Comparison of ENCODE assay signal across 7 cellular contexts in the genomic region with DNA sequence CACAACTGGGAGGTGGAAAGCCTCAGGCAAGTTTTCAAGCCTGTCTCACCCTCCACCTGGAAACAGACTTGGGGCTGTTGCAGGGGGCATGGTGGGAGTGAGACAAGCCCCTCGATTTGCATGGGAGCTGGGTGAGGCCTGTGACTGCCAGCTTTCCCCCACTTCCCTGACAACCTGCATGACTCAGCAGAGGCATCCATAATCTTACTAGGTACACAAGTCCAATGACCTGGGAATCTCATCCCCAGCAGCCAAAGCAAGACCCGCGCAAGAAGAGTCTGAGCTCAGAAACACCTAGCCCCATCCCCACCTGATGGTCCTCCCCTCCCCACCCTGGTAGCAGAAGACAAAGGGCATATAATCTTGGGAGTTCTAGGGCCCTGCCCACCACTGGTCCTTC.
A peak's percentile ranks its signal among the peaks of the same experiment; 100 is the strongest.
DNase-seq lines count a peak whose midpoint lies in the region; ATAC-seq, FAIRE-seq and TF ChIP-seq lines count a peak whose summit lies in the region.
"Not testable (repeated sequence)": the region's sequence is repeated elsewhere in the genome, so short reads cannot be mapped to it uniquely, and the experiment has no call there.

No MANE protein-coding gene starts in this region.

- not testable (repeated sequence) for H4K20me1 ChIP-seq in HepG2 (ENCODE audit: insufficient read depth, low read length)

- BruUV-seq in HepG2 (replicated peaks; lab: Mats Ljungman, UMichigan), result not testable (repeated sequence)

- H3K4me1 ChIP-seq in endodermal cell (ENCODE audit: control insufficient read depth, insufficient read depth, low read length); HepG2 (ENCODE audit: insufficient read depth, low read length); mucosa of descending colon (ENCODE audit: low read depth); transverse colon: not testable (repeated sequence)

- peaks cover 25% of the 10 kb centered on the region for H3K4me1 Mint-ChIP-seq in endodermal cell

- not testable (repeated sequence) for TF ChIP-seq EP300 in HepG2 (IDR thresholded peaks at IDR 0.05; ENCODE audit: low read depth in 2 of 2, low read length in 2 of 2); HepG2 (CRISPR knock-in tag; IDR thresholded peaks at IDR 0.05; ENCODE audit: borderline replicate concordance); transverse colon (IDR thresholded peaks at IDR 0.05; ENCODE audit: low read depth)

- CTCF ChIA-PET in HepG2 (lab: Yijun Ruan, JAX; ENCODE audit: low intra/inter-chr PET ratio, low total read pairs), result not testable (repeated sequence)

- not testable (repeated sequence) for H3K36me3 ChIP-seq in endodermal cell (ENCODE audit: control insufficient read depth, insufficient read depth, low read length); HepG2 (replicated peaks in 1 of 2; ENCODE audit: control insufficient read depth in 1 of 2, insufficient read depth in 2 of 2, low read length in 2 of 2); mucosa of descending colon (ENCODE audit: low read depth); transverse colon

- not testable (repeated sequence) for H2AFZ ChIP-seq in HepG2 (ENCODE audit: low read length)

- TF ChIP-seq POLR2A in HepG2 (IDR thresholded peaks at IDR 0.05; ENCODE audit: insufficient read depth in 1 of 2, low read depth in 2 of 2, low read length in 2 of 2); transverse colon (IDR thresholded peaks at IDR 0.05): not testable (repeated sequence)

- 83% methylated on average over 3 of the region's 3 CpGs; no CpG with 5 or more reads in 1 of the 2 experiments for WGBS in endodermal cell (ENCODE audit: insufficient coverage in 1 of 2, insufficient read length in 1 of 2), 2 experiments
- 0% methylated on average over 2 of the region's 3 CpGs for WGBS in HepG2 (ENCODE audit: low lambda C conversion rate)
- 87 to 100% methylated on average over 2 of the region's 3 CpGs for WGBS in transverse colon (ENCODE audit: low coverage in 1 of 2), 2 donors

- not testable (repeated sequence) for TF ChIP-seq CTCF in endodermal cell (conservative IDR thresholded peaks at IDR 0.05); HepG2 (CRISPR knock-in tag; IDR thresholded peaks at IDR 0.05); mucosa of descending colon (IDR thresholded peaks at IDR 0.05); transverse colon (IDR thresholded peaks at IDR 0.05)

- not testable (repeated sequence) for H3K27me3 Mint-ChIP-seq in endodermal cell (ENCODE audit: insufficient read depth)

- H3K4me3 Mint-ChIP-seq in endodermal cell, result peak overlapping the region; percentile 19

- H3K27ac Mint-ChIP-seq in endodermal cell, result peak overlapping the region; percentile 74

- in situ Hi-C loops in HepG2 (cut with HindIII; ENCODE audit: extremely low pct_ligation_motif_present, low pct_unique_long_range_greater_than_20kb); transverse colon (cut with MboI; ENCODE audit: low pct_ligation_motif_present in 1 of 4, low pct_unique_long_range_greater_than_20kb in 1 of 4, low sequenced_read_pairs in 3 of 4): not testable (repeated sequence)

- H3K9me3 ChIP-seq in endodermal cell (ENCODE audit: control insufficient read depth, low read length), result peaks cover 21% of the 10 kb centered on the region
- H3K9me3 ChIP-seq in HepG2 (ENCODE audit: low read length); mucosa of descending colon; transverse colon: not testable (repeated sequence)

- peak; percentile 10 for DNase-seq in DMS53 (lab: John Stamatoyannopoulos, UW)
- DNase-seq in NCI-H526 (lab: John Stamatoyannopoulos, UW), result peak; percentile 20 to 41
- DNase-seq in endodermal cell, result peak; percentile 47
- DNase-seq in islet precursor cell, result peak; percentile 48
- DNase-seq in HepG2 (ENCODE audit: low spot score), result not testable (repeated sequence)
- peak in 1 of 3 donors; percentile 7 for DNase-seq in mucosa of descending colon
- peak; percentile 11 for DNase-seq in transverse colon

- not testable (repeated sequence) for H3K4me2 ChIP-seq in HepG2 (ENCODE audit: low read depth, low read length)

- not testable (repeated sequence) for FAIRE-seq in HepG2 (lab: Jason Lieb, UNC)

- intact Hi-C loops in HepG2 (cut with micrococcal nuclease; ENCODE audit: unreplicated experiment); mucosa of descending colon (cut with DNase I, micrococcal nuclease); transverse colon (cut with DNase I; ENCODE audit: low total_unique reads): not testable (repeated sequence)

- H3K79me2 ChIP-seq in HepG2 (ENCODE audit: insufficient read depth, low read length), result not testable (repeated sequence)

- H3K27me3 ChIP-seq in endodermal cell (ENCODE audit: control insufficient read depth, insufficient read depth, low read length, poor library complexity, severe bottlenecking); HepG2 (ENCODE audit: control insufficient read depth in 1 of 2, insufficient read depth in 2 of 2, low read length in 2 of 2); transverse colon: not testable (repeated sequence)

- H3K4me3 ChIP-seq in endodermal cell (ENCODE audit: low read length); HepG2 (replicated peaks in 1 of 3; ENCODE audit: insufficient read depth in 1 of 3, low read depth in 2 of 3, low read length in 3 of 3); mucosa of descending colon; transverse colon: not testable (repeated sequence)

- H3K9me3 Mint-ChIP-seq in endodermal cell, result peaks cover 38% of the 10 kb centered on the region

- ATAC-seq in HepG2, result peak; percentile 74
- ATAC-seq in mucosa of descending colon, result peak; percentile 59

- POLR2A ChIA-PET in HepG2 (lab: Yijun Ruan, JAX), result not testable (repeated sequence)

- H3K27ac ChIP-seq in endodermal cell (ENCODE audit: low read depth, low read length); HepG2 (ENCODE audit: extremely low read length, insufficient read depth, low read length); transverse colon: not testable (repeated sequence)

- not testable (repeated sequence) for TF ChIP-seq RAD21 in HepG2 (CRISPR knock-in tag; IDR thresholded peaks at IDR 0.05)

- H3K36me3 Mint-ChIP-seq in endodermal cell (ENCODE audit: low read depth), result not testable (repeated sequence)

- not testable (repeated sequence) for H3K9ac ChIP-seq in endodermal cell (ENCODE audit: extremely low read depth, low read length, poor library complexity, severe bottlenecking); HepG2 (ENCODE audit: insufficient read depth, low read depth, low read length)

TF ChIP-seq in HepG2, 621 proteins besides CTCF, POLR2A, EP300 and RAD21:
- TF ChIP-seq FOSL2 (CRISPR knock-in tag; IDR thresholded peaks at IDR 0.05), result peak; percentile 47; the same call in 1 of the 2 replicates
- TF ChIP-seq NFE2L2 (IDR thresholded peaks at IDR 0.05; ENCODE audit: low read length), result peak; percentile 56; the same call in 1 of the 2 replicates
